8 cellular contexts compared by ENCODE assay signal in the genomic region with DNA sequence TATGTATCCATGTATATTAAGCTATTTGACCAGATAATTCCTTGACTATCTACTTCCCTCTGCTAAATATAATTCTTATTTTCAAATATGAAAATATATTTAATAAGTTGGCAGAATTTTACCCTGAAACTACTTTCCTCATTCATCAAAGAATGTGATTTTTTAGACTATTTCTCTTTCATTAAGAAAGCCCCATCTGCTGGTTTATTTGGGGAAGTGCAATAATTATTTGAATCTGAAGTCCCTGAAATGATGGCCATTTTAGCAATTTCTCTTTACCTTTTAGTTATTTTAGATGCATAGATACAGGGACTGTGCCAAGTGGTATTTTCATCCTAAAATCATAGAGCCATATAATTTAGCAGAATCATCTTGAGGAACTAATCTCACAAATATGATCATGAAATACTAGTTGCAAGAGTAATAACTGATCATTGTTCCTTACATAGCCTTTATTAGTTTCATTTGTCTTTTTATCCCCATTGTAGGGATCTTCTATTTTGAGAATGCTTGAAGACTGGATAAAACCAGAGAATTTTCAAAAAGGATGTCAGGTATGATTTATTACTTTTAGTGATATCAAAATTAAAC. TPM values are rescaled to one million over a fixed set of nuclear protein-coding genes. Genes with fewer than 3 reads are reported as not detected.
DNase-seq lines count a peak whose midpoint lies in the region; ATAC-seq and TF ChIP-seq lines count a peak whose summit lies in the region.

No MANE protein-coding gene starts in this region.

- CTCF ChIA-PET in A673 (lab: Charles Lee) (interaction anchor here (1.1 to 1.2 kb wide), 2 partner anchors 170 to 171 kb away, joined by 6 to 8 read pairs; no protein-coding TSS in a partner anchor), GM10248 (lab: Yijun Ruan, JAX) (interaction anchor here (0.9 to 17.4 kb wide), 13 partner anchors 14 to 511 kb away, joined by 3 to 673 read pairs (median 4); no protein-coding TSS in a partner anchor)
- CTCF ChIA-PET in naive thymus-derived CD4-positive, alpha-beta T cell (lab: Charles Lee): interaction anchor here (0.7 to 7.2 kb wide), 7 partner anchors 466 to 517 kb away, joined by 3 to 111 read pairs (median 5); no protein-coding TSS in a partner anchor

- intact Hi-C loops in A673 (cut with micrococcal nuclease; ENCODE audit: unreplicated experiment): loop anchor here (2.0 to 5.0 kb wide), 3 partner anchors 510 to 1117 kb away; no protein-coding TSS in a partner anchor
- intact Hi-C loops in naive thymus-derived CD4-positive, alpha-beta T cell (cut with micrococcal nuclease): loop anchor here (1.0 to 10.0 kb wide), 10 partner anchors 170 to 1860 kb away; partner anchors contain the start of genes ELOVL6 (in 2 of the 2), GAR1 (in 1 of the 2) and OSTC (in 1 of the 2)
- intact Hi-C loops in sciatic nerve (cut with DNase I): no loop called here

- H3K27me3 ChIP-seq in A673 (replicated peaks; ENCODE audit: insufficient read depth, low read depth, low read length, poor library complexity): no peaks in the 10 kb centered on the region
- H3K27me3 ChIP-seq in naive thymus-derived CD4-positive, alpha-beta T cell (ENCODE audit: control insufficient read depth in 2 of 2, insufficient read depth in 2 of 2, low read length in 2 of 2): no peaks in the 10 kb centered on the region

- ATAC-seq in naive thymus-derived CD4-positive, alpha-beta T cell: no peak
- ATAC-seq in GM18505 (IDR thresholded peaks at IDR 0.05; ENCODE audit: unreplicated experiment) (no peak), sciatic nerve (no peak), GM19397 (IDR thresholded peaks at IDR 0.05; ENCODE audit: unreplicated experiment) (no peak)

- no peaks in the 10 kb centered on the region for H3K9me3 ChIP-seq in A673 (ENCODE audit: low read depth, low read length, poor library complexity, severe bottlenecking)
- H3K9me3 ChIP-seq in naive thymus-derived CD4-positive, alpha-beta T cell (ENCODE audit: control insufficient read depth in 2 of 3, low read length in 3 of 3): no peaks in the 10 kb centered on the region

- H3K4me1 Mint-ChIP-seq in chondrocyte (ENCODE audit: low read depth): peaks cover 3% of the 10 kb centered on the region
- peaks cover 7 to 16% (median 11%) of the 10 kb centered on the region in 7 donors for H3K4me1 Mint-ChIP-seq in naive thymus-derived CD4-positive, alpha-beta T cell

- peaks cover 25% of the 10 kb centered on the region for H3K4me1 ChIP-seq in A673 (ENCODE audit: insufficient read depth, low read length, poor library complexity, severe bottlenecking)
- peaks cover 0 to 5% of the 10 kb centered on the region in 2 donors for H3K4me1 ChIP-seq in naive thymus-derived CD4-positive, alpha-beta T cell (ENCODE audit: control insufficient read depth in 2 of 2, insufficient read depth in 2 of 2, low read length in 2 of 2)

- no peak for TF ChIP-seq POLR2A in GM18505 (IDR thresholded peaks at IDR 0.05; ENCODE audit: borderline replicate concordance, extremely low read depth, insufficient read depth, insufficient read length)

- no peak overlapping the region for H3K27ac Mint-ChIP-seq in chondrocyte (ENCODE audit: unreplicated experiment)
- no peak overlapping the region for H3K27ac Mint-ChIP-seq in naive thymus-derived CD4-positive, alpha-beta T cell

- H3K4me3 ChIP-seq in A673 (ENCODE audit: low read depth, low read length, poor library complexity, severe bottlenecking): peak overlapping the region; percentile 55
- no peak overlapping the region for H3K4me3 ChIP-seq in naive thymus-derived CD4-positive, alpha-beta T cell (ENCODE audit: low read length)

- no TSS peak for BruUV-seq in A673 (replicated peaks; lab: Mats Ljungman, UMichigan)

- no peak overlapping the region for H3K4me3 Mint-ChIP-seq in chondrocyte (ENCODE audit: unreplicated experiment)
- H3K4me3 Mint-ChIP-seq in naive thymus-derived CD4-positive, alpha-beta T cell: peak overlapping the region; percentile 26 to 99 (median 88)

- no peaks in the 10 kb centered on the region for H3K27me3 Mint-ChIP-seq in chondrocyte (ENCODE audit: low read depth)
- peaks cover 0 to 3% (median 0%) of the 10 kb centered on the region in 5 donors for H3K27me3 Mint-ChIP-seq in naive thymus-derived CD4-positive, alpha-beta T cell

- POLR2A ChIA-PET in A673 (lab: Charles Lee; ENCODE audit: low non-redundant PET): no interaction called here
- POLR2A ChIA-PET in GM10248 (lab: Yijun Ruan, JAX): no interaction called here
- POLR2A ChIA-PET in naive thymus-derived CD4-positive, alpha-beta T cell (lab: Charles Lee): no interaction called here

- peak; percentile 74 for TF ChIP-seq CTCF in A673 (conservative IDR thresholded peaks at IDR 0.05; ENCODE audit: low read depth, low read length)
- TF ChIP-seq CTCF in GM10248 (IDR thresholded peaks at IDR 0.05; ENCODE audit: control extremely low read depth, extremely low read depth, low read depth, missing control alignments): peak; percentile 54
- peak; percentile 90 for TF ChIP-seq CTCF in chondrocyte (IDR thresholded peaks at IDR 0.05)

- no peaks in the 10 kb centered on the region for H3K36me3 ChIP-seq in A673 (ENCODE audit: insufficient read depth, low read length, poor library complexity, severe bottlenecking)
- H3K36me3 ChIP-seq in naive thymus-derived CD4-positive, alpha-beta T cell (ENCODE audit: control insufficient read depth in 2 of 3, insufficient read depth in 3 of 3, low read length in 3 of 3): no peaks in the 10 kb centered on the region

- DNase-seq in A673 (ENCODE audit: low spot score): peak; percentile 78
- DNase-seq in GM10248 (ENCODE audit: extremely low spot score): peak; percentile 21
- DNase-seq in NCI-H748 treated with DMSO at 0.1 percent for 48 hours (lab: John Stamatoyannopoulos, UW): peak; percentile 7
- DNase-seq in chondrocyte (ENCODE audit: low spot score): no peak
- DNase-seq in naive thymus-derived CD4-positive, alpha-beta T cell: peak in 6 of 9 donors; percentile 13 to 50 (median 44)
- no peak for DNase-seq in sciatic nerve (ENCODE audit: low spot score)

- H3K27ac ChIP-seq in A673 (ENCODE audit: low read depth, low read length, poor library complexity, severe bottlenecking): no peak overlapping the region
- H3K27ac ChIP-seq in naive thymus-derived CD4-positive, alpha-beta T cell (ENCODE audit: low read depth, low read length): no peak overlapping the region

- no peaks in the 10 kb centered on the region for H3K9me3 Mint-ChIP-seq in chondrocyte (ENCODE audit: low read depth)
- H3K9me3 Mint-ChIP-seq in naive thymus-derived CD4-positive, alpha-beta T cell: no peaks in the 10 kb centered on the region

- no peaks in the 10 kb centered on the region for H3K36me3 Mint-ChIP-seq in chondrocyte (ENCODE audit: low read depth)
- H3K36me3 Mint-ChIP-seq in naive thymus-derived CD4-positive, alpha-beta T cell: no peaks in the 10 kb centered on the region

RNA-seq across cellular contexts. Expression of gene ENPEP, which starts 39.0 kb away (rescaled TPM):
- 8.4 and 13.2 TPM in 2 replicates for total RNA-seq in A673 (2021)
- total RNA-seq in chondrocyte: 0.63 to 2.2 TPM (median 0.72 TPM) in 3 replicates
- under 1 TPM in 1 of 5 experiments, not detected in 4; 0.29 TPM for total RNA-seq in naive thymus-derived CD4-positive, alpha-beta T cell
- polyA plus RNA-seq in naive thymus-derived CD4-positive, alpha-beta T cell: not detected
- 17.6 TPM for total RNA-seq in sciatic nerve

Comparison
In these comparisons a context has a peak if more than half of its experiments do, and no peak if none do; other contexts are left out.
1. DNase-seq: peak in A673 (single experiment), GM10248 (single experiment), NCI-H748 treated with DMSO at 0.1 percent for 48 hours (single experiment) and naive thymus-derived CD4-positive, alpha-beta T cell (6 of 9); none in chondrocyte (single experiment) and sciatic nerve (single experiment).
2. Peak in every context shown above with its lines, with median percentiles within 50 percentile points of each other: CTCF ChIP-seq.